ENCODE assay signal across 13 cellular contexts in the genomic region with DNA sequence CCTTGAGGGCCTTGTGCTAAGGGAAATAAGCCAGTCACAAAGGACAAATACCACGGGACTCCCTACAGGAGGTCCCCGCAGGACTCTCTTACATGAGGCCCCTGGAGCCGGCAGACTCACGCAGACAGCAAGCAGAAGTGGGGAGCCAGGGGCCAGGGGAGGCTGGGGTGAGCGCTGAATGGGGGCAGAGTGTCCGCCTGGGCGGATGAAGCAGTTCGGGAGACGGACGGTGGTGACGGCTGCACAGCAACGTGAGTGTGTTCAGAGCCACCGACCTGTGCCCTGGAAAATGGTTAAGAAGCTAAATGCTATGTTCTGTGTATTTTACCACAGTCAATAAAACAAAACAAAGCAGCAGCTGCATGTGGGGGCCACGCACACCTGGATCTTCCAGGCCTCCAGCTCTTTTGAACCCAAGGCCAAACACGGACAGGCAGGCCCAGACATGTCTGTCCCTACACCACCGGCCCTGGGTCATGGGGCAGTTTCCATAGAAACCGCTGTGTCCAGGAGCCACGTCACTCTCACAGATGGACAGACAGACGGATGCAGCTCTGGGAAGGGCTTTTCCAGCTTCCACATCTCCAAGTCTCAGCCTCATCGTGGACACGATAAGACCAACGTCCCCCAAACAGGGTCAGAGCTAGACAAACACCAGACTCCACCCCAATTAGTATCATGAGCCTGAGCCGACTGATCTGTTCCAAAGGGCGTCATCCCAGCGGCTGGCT.
DNase-seq lines count a peak whose midpoint lies in the region; ATAC-seq, FAIRE-seq and TF ChIP-seq lines count a peak whose summit lies in the region.
"Had no signal": no experiment of that assay in that cellular context is flagged by ENCODE, and none has a peak within 500 bp of the region (broad histone marks: within the 10 kb centered on the region; RNA-seq: fewer than 3 reads in every experiment).

No MANE protein-coding gene starts in this region.

- no peaks in the 10 kb centered on the region for H3K27me3 Mint-ChIP-seq in WTC11 (ENCODE audit: low read depth)
- H3K27me3 Mint-ChIP-seq: B cell; naive thymus-derived CD8-positive, alpha-beta T cell had no signal

- H3K27ac ChIP-seq in mesendoderm (ENCODE audit: low read depth, low read length) (no peak overlapping the region), tibial artery (no peak overlapping the region)

- peak overlapping the region; percentile 95 for H3K27ac Mint-ChIP-seq in WTC11
- H3K27ac Mint-ChIP-seq: B cell; naive thymus-derived CD8-positive, alpha-beta T cell had no signal

- H3K4me1 ChIP-seq in mesendoderm (ENCODE audit: control insufficient read depth, low read depth, low read length) (peaks cover 2% of the 10 kb centered on the region), tibial artery (no peaks in the 10 kb centered on the region)

- H3K4me3 ChIP-seq in mesendoderm (ENCODE audit: low read length) = no peak overlapping the region
- no peak overlapping the region for H3K4me3 ChIP-seq in tibial artery

- H3K23ac ChIP-seq in mesendoderm (ENCODE audit: low read length) = no peak overlapping the region

- FAIRE-seq in H54 (lab: Jason Lieb, UNC) (no peak), GM19239 (lab: Jason Lieb, UNC) (no peak)
- FAIRE-seq: endothelial cell of umbilical vein had no signal

- TF ChIP-seq CTCF in WTC11 (IDR thresholded peaks at IDR 0.05) (no peak), tibial artery (IDR thresholded peaks at IDR 0.05) (no peak)

- no peak overlapping the region for H2AK5ac ChIP-seq in mesendoderm (ENCODE audit: low read length)

- no peak overlapping the region for H4K5ac ChIP-seq in mesendoderm (ENCODE audit: low read length)

- H3K4ac ChIP-seq in mesendoderm (ENCODE audit: low read depth, low read length) = peak overlapping the region; percentile 64

- H3K9ac ChIP-seq in mesendoderm (ENCODE audit: low read length) = peak overlapping the region; percentile 22

- intact Hi-C loops in tibial artery (cut with DNase I; ENCODE audit: low total_unique reads) = no loop called here

- no peak for TF ChIP-seq POLR2A in H54 (IDR thresholded peaks at IDR 0.05; ENCODE audit: low read depth, low read length)

- H3K4me1 Mint-ChIP-seq in WTC11 = peaks cover 50% of the 10 kb centered on the region
- H3K4me1 Mint-ChIP-seq: naive thymus-derived CD8-positive, alpha-beta T cell had no signal

- POLR2A ChIA-PET in WTC11 (lab: Charles Lee) = no interaction called here

- peak overlapping the region; percentile 66 for H2BK120ac ChIP-seq in mesendoderm (ENCODE audit: low read depth, low read length)

- peak; percentile 71 for DNase-seq in DMS153 treated with DMSO at 0.1 percent for 48 hours (lab: John Stamatoyannopoulos, UW; ENCODE audit: unreplicated experiment)
- peak; percentile 90 for DNase-seq in NCI-H146 treated with DMSO at 0.1 percent for 48 hours (lab: John Stamatoyannopoulos, UW; ENCODE audit: unreplicated experiment)
- DNase-seq in WTC11 (ENCODE audit: low spot score) = no peak
- DNase-seq in mesendoderm = no peak
- no peak for DNase-seq in H54 (ENCODE audit: insufficient read length, low spot score)
- no peak for DNase-seq in SKM-1 treated with dmso at 0.1 percent for 144 hours (lab: John Stamatoyannopoulos, UW; ENCODE audit: unreplicated experiment)
- no peak for DNase-seq in GM19239 (ENCODE audit: insufficient read length, low spot score)
- DNase-seq in tibial artery = no peak
- DNase-seq: amniotic stem cell; naive thymus-derived CD8-positive, alpha-beta T cell; T-helper 1 cell had no signal

- peaks cover 6% of the 10 kb centered on the region for H3K79me1 ChIP-seq in mesendoderm (ENCODE audit: low read length)

- H3K36me3 Mint-ChIP-seq in WTC11 = 0 out of 2 replicates have a peak, but pooled peaks cover 2% of the 10 kb centered on the region

- peaks cover 3% of the 10 kb centered on the region for H3K79me2 ChIP-seq in mesendoderm (ENCODE audit: control insufficient read depth, insufficient read depth, low read length)

- no peak overlapping the region for H2BK5ac ChIP-seq in mesendoderm (ENCODE audit: low read length)

- H3K27me3 ChIP-seq in mesendoderm (ENCODE audit: insufficient read depth, low read length, poor library complexity) = no peaks in the 10 kb centered on the region
- no peaks in the 10 kb centered on the region for H3K27me3 ChIP-seq in tibial artery

- no peak overlapping the region for H3K4me2 ChIP-seq in mesendoderm (ENCODE audit: low read length)

- no peak for ATAC-seq in WTC11
- ATAC-seq: naive thymus-derived CD8-positive, alpha-beta T cell had no signal

- H4K8ac ChIP-seq in mesendoderm (ENCODE audit: low read depth, low read length) = no peak overlapping the region

- peak overlapping the region; percentile 62 for H3K56ac ChIP-seq in mesendoderm (ENCODE audit: low read length)

- H3K36me3 ChIP-seq in mesendoderm (ENCODE audit: control insufficient read depth, insufficient read depth, low read length) (no peaks in the 10 kb centered on the region), tibial artery (no peaks in the 10 kb centered on the region)

- H3K9me3 Mint-ChIP-seq in WTC11 = 0 out of 2 replicates have a peak, but pooled peaks cover 6% of the 10 kb centered on the region
- H3K9me3 Mint-ChIP-seq: naive thymus-derived CD8-positive, alpha-beta T cell had no signal

- H2BK15ac ChIP-seq in mesendoderm (replicated peaks; ENCODE audit: low read depth) = no peak overlapping the region

- CTCF ChIA-PET in WTC11 (lab: Charles Lee) = interaction anchor here (0.7 kb wide), 1 partner anchor 13 kb away, joined by 3 read pairs; no protein-coding TSS in a partner anchor

- no peak overlapping the region for H3K4me3 Mint-ChIP-seq in WTC11
- H3K4me3 Mint-ChIP-seq: B cell; naive thymus-derived CD8-positive, alpha-beta T cell had no signal

- peak overlapping the region; percentile 13 for H3K18ac ChIP-seq in mesendoderm (ENCODE audit: low read length)

- no CpG with 5 or more reads among the region's 25 CpGs for WGBS in mesendoderm (ENCODE audit: extremely low coverage, insufficient coverage, low lambda C conversion rate)

- no peaks in the 10 kb centered on the region for H3K9me3 ChIP-seq in tibial artery

TF ChIP-seq in WTC11, 78 proteins besides CTCF, POLR2A, EP300 and RAD21:
- TF ChIP-seq NR2C2 (CRISPR knock-in tag; IDR thresholded peaks at IDR 0.05) (no peak), E2F1 (CRISPR knock-in tag; IDR thresholded peaks at IDR 0.05) (no peak), TCF7 (CRISPR knock-in tag; IDR thresholded peaks at IDR 0.05; ENCODE audit: low read depth) (no peak), GABPB1 (CRISPR knock-in tag; IDR thresholded peaks at IDR 0.05) (0 out of 2 replicates have a peak, but pooled peaks have one; percentile 47)
TF ChIP-seq in WTC11: peak in this region for 1.

Comparison
In these comparisons a context has a peak if more than half of its experiments do, and no peak if none do; other contexts are left out.
1. DNase-seq: peak in DMS153 treated with DMSO at 0.1 percent for 48 hours (single experiment) and NCI-H146 treated with DMSO at 0.1 percent for 48 hours (single experiment); none in WTC11 (single experiment), mesendoderm (single experiment), H54 (single experiment), SKM-1 treated with dmso at 0.1 percent for 144 hours (single experiment), GM19239 (single experiment) and tibial artery (0 of 2).